8 cellular contexts compared by ENCODE assay signal in genomic region chr19:2607712-2608601, GRCh38.
DNase-seq lines count a peak whose midpoint lies in the region; ATAC-seq and TF ChIP-seq lines count a peak whose summit lies in the region.

No MANE protein-coding gene starts in this region.

- H3K9ac ChIP-seq in GM23248 = no peak overlapping the region

- H3K36me3 ChIP-seq in stomach = no peaks in the 10 kb centered on the region
- H3K36me3 ChIP-seq in MG63 = no peaks in the 10 kb centered on the region
- no peaks in the 10 kb centered on the region for H3K36me3 ChIP-seq in GM23248 (ENCODE audit: low read depth)
- no peaks in the 10 kb centered on the region for H3K36me3 ChIP-seq in PC-9 (ENCODE audit: low read depth)

- CTCF ChIA-PET in PC-9 (lab: Charles Lee) = no interaction called here

- 59 to 67% (median 63%) methylated on average over 43 to 47 of the region's 47 CpGs for WGBS in stomach, 5 donors
- 71 to 72% methylated on average over 47 of the region's 47 CpGs for WGBS in GM23248 (ENCODE audit: low coverage in 1 of 2, low lambda C conversion rate in 2 of 2, missing lambda C conversion rate in 2 of 2), 2 experiments

- TF ChIP-seq EP300 in stomach (IDR thresholded peaks at IDR 0.05) = no peak

- H3K9me2 ChIP-seq in GM23248 (ENCODE audit: insufficient read depth) (no peaks in the 10 kb centered on the region), PC-9 (ENCODE audit: insufficient read depth) (no peaks in the 10 kb centered on the region)

- POLR2A ChIA-PET in PC-9 (lab: Charles Lee; ENCODE audit: unreplicated experiment) = no interaction called here

- no TSS peak for BruUV-seq in PC-9 (replicated peaks; lab: Mats Ljungman, UMichigan)

- no peaks in the 10 kb centered on the region for H3K79me2 ChIP-seq in GM23248 (ENCODE audit: insufficient read depth)
- no peaks in the 10 kb centered on the region for H3K79me2 ChIP-seq in PC-9 (ENCODE audit: low read depth)

- in situ Hi-C loops in GM23248 (cut with MboI) = no loop called here

- H3F3A ChIP-seq in GM23248 (ENCODE audit: insufficient read depth) = peaks cover 2% of the 10 kb centered on the region
- H3F3A ChIP-seq in PC-9 (ENCODE audit: insufficient read depth, low read depth) = no peaks in the 10 kb centered on the region

- intact Hi-C loops in posterior vena cava (cut with DNase I) (no loop called here), stomach (cut with DNase I; ENCODE audit: low total_unique reads) (no loop called here), PC-9 (cut with micrococcal nuclease; ENCODE audit: unreplicated experiment) (no loop called here)

- H3K27ac ChIP-seq in stomach = peak overlapping the region in 2 of 5 donors; percentile 15 to 91
- no peak overlapping the region for H3K27ac ChIP-seq in GM23248
- H3K27ac ChIP-seq in PC-9 = no peak overlapping the region

- DNase-seq in activated CD8-positive, alpha-beta memory T cell treated with anti-CD3 and anti-CD28 coated beads, Interleukin-2, amount 50 U/mL, for 48 hours = peak; percentile 90
- DNase-seq in posterior vena cava (ENCODE audit: low spot score) (peak; percentile 67), stomach (no peak), MG63 (no peak), GM23248 (no peak), PC-9 (no peak)

- H3K4me2 ChIP-seq in GM23248 (ENCODE audit: unreplicated experiment) (no peak overlapping the region), PC-9 (no peak overlapping the region)

- H4K20me1 ChIP-seq in GM23248 (ENCODE audit: insufficient read depth) (no peaks in the 10 kb centered on the region), PC-9 (ENCODE audit: insufficient read depth) (no peaks in the 10 kb centered on the region)

- H3K4me3 ChIP-seq in stomach (no peak overlapping the region), MG63 (no peak overlapping the region), GM23248 (no peak overlapping the region), PC-9 (no peak overlapping the region)

- peak; percentile 31 for ATAC-seq in HG03457 (IDR thresholded peaks at IDR 0.05; ENCODE audit: unreplicated experiment)

- H3K4me1 ChIP-seq in stomach (peaks cover 11 to 30% (median 15%) of the 10 kb centered on the region in 4 donors), GM23248 (ENCODE audit: insufficient read depth) (0 out of 2 replicates have a peak, but pooled peaks cover under 1% of the 10 kb centered on the region), PC-9 (replicated peaks; ENCODE audit: insufficient read depth) (no peaks in the 10 kb centered on the region)

- H3K9me3 ChIP-seq in stomach = no peaks in the 10 kb centered on the region
- no peaks in the 10 kb centered on the region for H3K9me3 ChIP-seq in MG63
- no peaks in the 10 kb centered on the region for H3K9me3 ChIP-seq in GM23248 (ENCODE audit: low read depth)
- H3K9me3 ChIP-seq in PC-9 (ENCODE audit: insufficient read depth, low read depth) = no peaks in the 10 kb centered on the region

- H3K27me3 ChIP-seq in stomach (no peaks in the 10 kb centered on the region), MG63 (no peaks in the 10 kb centered on the region), GM23248 (replicated peaks; ENCODE audit: insufficient read depth) (no peaks in the 10 kb centered on the region), PC-9 (ENCODE audit: insufficient read depth, low read depth) (no peaks in the 10 kb centered on the region)

- TF ChIP-seq POLR2A in GM19193 (IDR thresholded peaks at IDR 0.05; ENCODE audit: extremely low read depth, insufficient read depth, insufficient read length) = peak; percentile 56
- no peak for TF ChIP-seq POLR2A in stomach (IDR thresholded peaks at IDR 0.05)

- H2AFZ ChIP-seq in GM23248 (no peak overlapping the region), PC-9 (no peak overlapping the region)

- TF ChIP-seq CTCF in stomach (IDR thresholded peaks at IDR 0.05) = no peak
- no peak for TF ChIP-seq CTCF in PC-9 (conservative IDR thresholded peaks at IDR 0.05)

Comparison
In these comparisons a context has a peak if more than half of its experiments do, and no peak if none do; other contexts are left out.
1. DNase-seq: peak in activated CD8-positive, alpha-beta memory T cell treated with anti-CD3 and anti-CD28 coated beads, Interleukin-2, amount 50 U/mL, for 48 hours (single experiment) and posterior vena cava (single experiment); none in stomach (single experiment), MG63 (single experiment), GM23248 (single experiment) and PC-9 (0 of 2).